ENCODE assay signal across 8 cellular contexts in the genomic region with DNA sequence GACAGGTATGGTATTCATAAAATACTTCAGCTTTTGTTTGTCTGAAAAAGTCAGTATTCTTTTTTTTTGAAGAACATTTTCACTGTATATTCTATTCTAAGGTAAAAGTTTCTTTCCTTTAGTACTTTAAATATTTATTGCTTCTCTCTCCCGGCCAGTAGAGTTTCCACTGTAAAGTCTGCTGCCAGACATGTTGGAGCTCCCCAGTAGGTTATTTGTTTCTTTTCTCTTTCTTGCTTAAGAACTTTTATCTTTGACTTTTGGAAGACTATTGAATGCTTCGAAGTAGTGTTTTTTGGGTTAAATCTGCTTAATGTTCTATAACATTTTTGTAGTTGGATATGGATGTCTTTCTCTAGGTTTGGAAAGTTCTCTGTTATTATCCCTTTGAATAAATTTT.
A peak's percentile ranks its signal among the peaks of the same experiment; 100 is the strongest.
DNase-seq lines count a peak whose midpoint lies in the region; ATAC-seq and TF ChIP-seq lines count a peak whose summit lies in the region.
"Not testable (repeated sequence)": the region's sequence is repeated elsewhere in the genome, so short reads cannot be mapped to it uniquely, and the experiment has no call there.

No MANE protein-coding gene starts in this region.

- peak overlapping the region; percentile 76 for H3K4me2 ChIP-seq in Karpas-422 (ENCODE audit: low read depth, low read length, poor library complexity, severe bottlenecking)

- H3K27ac ChIP-seq in Karpas-422 (ENCODE audit: low read length): not testable (repeated sequence)

- H4K20me1 ChIP-seq in Karpas-422 (ENCODE audit: insufficient read depth, low read depth, low read length): not testable (repeated sequence)

- peak overlapping the region; percentile 83 for H3K4me3 ChIP-seq in Karpas-422 (ENCODE audit: low read length)

- in situ Hi-C loops in G401 (cut with HindIII; ENCODE audit: low sequenced_read_pairs): not testable (repeated sequence)

- H3K9me3 Mint-ChIP-seq in T-cell; activated naive CD4-positive, alpha-beta T cell treated with anti-CD3 and anti-CD28 coated beads, Interleukin-2, amount 50 U/mL, for 24 hours; effector memory CD8-positive, alpha-beta T cell; progenitor cell of endocrine pancreas (ENCODE audit: low read depth): not testable (repeated sequence)

- not testable (repeated sequence) for H3K9me3 ChIP-seq in Karpas-422 (ENCODE audit: low read length)

- H3K27me3 Mint-ChIP-seq in T-cell: peaks cover 54 to 57% of the 10 kb centered on the region in 2 donors
- peaks cover 45% of the 10 kb centered on the region for H3K27me3 Mint-ChIP-seq in activated naive CD4-positive, alpha-beta T cell treated with anti-CD3 and anti-CD28 coated beads, Interleukin-2, amount 50 U/mL, for 24 hours
- H3K27me3 Mint-ChIP-seq in effector memory CD8-positive, alpha-beta T cell: peaks cover 18 to 42% of the 10 kb centered on the region in 2 donors
- H3K27me3 Mint-ChIP-seq in progenitor cell of endocrine pancreas: peaks cover 62% of the 10 kb centered on the region

- H3K9me2 ChIP-seq in Karpas-422 (replicated peaks; ENCODE audit: insufficient read depth, low read length): not testable (repeated sequence)

- not testable (repeated sequence) for H3K27me3 ChIP-seq in Karpas-422 (ENCODE audit: low read length)

- not testable (repeated sequence) for ATAC-seq in T-cell (replicated peaks in 1 of 4); effector memory CD8-positive, alpha-beta T cell (replicated peaks)

- peak overlapping the region; percentile 14 to 66 (median 52) for H3K4me3 Mint-ChIP-seq in T-cell
- H3K4me3 Mint-ChIP-seq in activated naive CD4-positive, alpha-beta T cell treated with anti-CD3 and anti-CD28 coated beads, Interleukin-2, amount 50 U/mL, for 24 hours: peak overlapping the region; percentile 81
- peak overlapping the region; percentile 57 to 74 for H3K4me3 Mint-ChIP-seq in effector memory CD8-positive, alpha-beta T cell
- H3K4me3 Mint-ChIP-seq in progenitor cell of endocrine pancreas (ENCODE audit: low read depth): peak overlapping the region; percentile 73

- H3K4me1 Mint-ChIP-seq in T-cell (peaks cover 34 to 39% (median 37%) of the 10 kb centered on the region in 3 donors), progenitor cell of endocrine pancreas (ENCODE audit: low read depth) (peaks cover 16% of the 10 kb centered on the region)
- peaks cover 28% of the 10 kb centered on the region for H3K4me1 Mint-ChIP-seq in activated naive CD4-positive, alpha-beta T cell treated with anti-CD3 and anti-CD28 coated beads, Interleukin-2, amount 50 U/mL, for 24 hours
- H3K4me1 Mint-ChIP-seq in effector memory CD8-positive, alpha-beta T cell (ENCODE audit: low read depth in 2 of 2): peaks cover 25 to 28% of the 10 kb centered on the region in 2 donors

- TF ChIP-seq CTCF in progenitor cell of endocrine pancreas (IDR thresholded peaks at IDR 0.05; ENCODE audit: unreplicated experiment): not testable (repeated sequence)

- not testable (repeated sequence) for H3K36me3 Mint-ChIP-seq in T-cell; activated naive CD4-positive, alpha-beta T cell treated with anti-CD3 and anti-CD28 coated beads, Interleukin-2, amount 50 U/mL, for 24 hours; progenitor cell of endocrine pancreas (ENCODE audit: insufficient read depth)
- H3K36me3 Mint-ChIP-seq in effector memory CD8-positive, alpha-beta T cell (ENCODE audit: insufficient read depth): peaks cover 29% of the 10 kb centered on the region

- H3K79me2 ChIP-seq in Karpas-422 (ENCODE audit: low read length): not testable (repeated sequence)

- peak overlapping the region; percentile 87 for H3K9ac ChIP-seq in Karpas-422 (ENCODE audit: low read length)

- CTCF ChIA-PET in T-cell (lab: Charles Lee): not testable (repeated sequence)

- not testable (repeated sequence) for H3K36me3 ChIP-seq in Karpas-422 (ENCODE audit: insufficient read depth, low read length)

- peak overlapping the region in 1 of 2 donors; percentile 63 for H3K27ac Mint-ChIP-seq in T-cell
- not testable (repeated sequence) for H3K27ac Mint-ChIP-seq in activated naive CD4-positive, alpha-beta T cell treated with anti-CD3 and anti-CD28 coated beads, Interleukin-2, amount 50 U/mL, for 24 hours; progenitor cell of endocrine pancreas
- H3K27ac Mint-ChIP-seq in effector memory CD8-positive, alpha-beta T cell: peak overlapping the region; percentile 12 to 91

- POLR2A ChIA-PET in T-cell (lab: Charles Lee): not testable (repeated sequence)

- H3K4me1 ChIP-seq in Karpas-422 (ENCODE audit: low read length): peaks cover 36% of the 10 kb centered on the region

- DNase-seq in 8988T (peak; percentile 2), G401 (ENCODE audit: low spot score) (peak; percentile 11), Karpas-422 (peak; percentile 69), left kidney (ENCODE audit: low read depth, low spot score) (peak; percentile 2)
- DNase-seq in T-cell; effector memory CD8-positive, alpha-beta T cell; progenitor cell of endocrine pancreas (ENCODE audit: low spot score, unreplicated experiment): not testable (repeated sequence)

- H2AFZ ChIP-seq in Karpas-422 (ENCODE audit: low read length): 0 out of 2 replicates have a peak overlapping the region, but pooled peaks have one; percentile 2
